Comparison of ENCODE assay signal across 19 cellular contexts in genomic region chr5:30413540-30413939, GRCh38.
DNase-seq lines count a peak whose midpoint lies in the region; ATAC-seq, FAIRE-seq and TF ChIP-seq lines count a peak whose summit lies in the region.
"Had no signal": no experiment of that assay in that cellular context is flagged by ENCODE, and none has a peak within 500 bp of the region (broad histone marks: within the 10 kb centered on the region; RNA-seq: fewer than 3 reads in every experiment).

No MANE protein-coding gene starts in this region.

- H3K4me1 Mint-ChIP-seq in H9 = peaks cover 12 to 16% of the 10 kb centered on the region in 2 experiments
- H3K4me1 Mint-ChIP-seq: naive thymus-derived CD8-positive, alpha-beta T cell had no signal

- H3K4me1 ChIP-seq in H9 (ENCODE audit: insufficient read depth, low read length) (no peaks in the 10 kb centered on the region), PC-3 (ENCODE audit: insufficient read depth, low read length) (no peaks in the 10 kb centered on the region)
- H3K4me1 ChIP-seq: prostate gland, SJCRH30, vagina had no signal

- intact Hi-C loops in PC-3 (cut with micrococcal nuclease) (no loop called here), dorsolateral prefrontal cortex (cut with DNase I) (no loop called here)

- no peak overlapping the region for H2BK120ac ChIP-seq in H9 (ENCODE audit: low read depth, low read length, poor library complexity, severe bottlenecking)

- DNase-seq in H9 (no peak), PC-3 (peak; percentile 22), dorsolateral prefrontal cortex (no peak), pons (ENCODE audit: low spot score) (peak; percentile 32), HTR-8/SVneo (ENCODE audit: insufficient read length, low spot score) (no peak)
- DNase-seq: activated CD4-positive, CD25-positive, alpha-beta regulatory T cell treated with anti-CD3 and anti-CD28 coated beads, Interleukin-2, amount 50 U/mL, for 72 hours; AML-193; caudate nucleus; GDM1; mesenchymal stem cell; naive thymus-derived CD8-positive, alpha-beta T cell; NCI-H187 treated with DMSO at 0.1 percent for 48 hours; SJCRH30; stimulated activated CD4-positive, alpha-beta T cell treated with anti-CD3 and anti-CD28 coated beads, Interleukin-4, amount 100 ng/mL, for 4 hours had no signal

- no peak overlapping the region for H3K27ac Mint-ChIP-seq in H9
- H3K27ac Mint-ChIP-seq: naive thymus-derived CD8-positive, alpha-beta T cell; T-helper 2 cell treated with Interferon-gamma antibody and Interleukin-4, amounts not matched to agents 5 μg/mL and 100 μg/mL, for 36 hours had no signal

- ATAC-seq in PC-3 (no peak), GM21619 (IDR thresholded peaks at IDR 0.05; ENCODE audit: unreplicated experiment) (no peak), GM18867 (IDR thresholded peaks at IDR 0.05; ENCODE audit: unreplicated experiment) (no peak)
- ATAC-seq: naive thymus-derived CD8-positive, alpha-beta T cell had no signal

- H3K36me3 Mint-ChIP-seq in H9 (ENCODE audit: insufficient read depth in 1 of 3, low read depth in 3 of 3) = peaks cover 0 to 1% (median 0%) of the 10 kb centered on the region in 3 experiments; a peak in 1 of 7 replicates
- H3K36me3 Mint-ChIP-seq: naive thymus-derived CD8-positive, alpha-beta T cell had no signal

- no peaks in the 10 kb centered on the region for H3K79me1 ChIP-seq in H9 (ENCODE audit: insufficient read depth, low read depth, low read length, poor library complexity, severe bottlenecking)

- TF ChIP-seq CTCF in H9 (conservative IDR thresholded peaks at IDR 0.05) (peak; percentile 32; the same call in 1 of the 3 replicates), PC-3 (conservative IDR thresholded peaks at IDR 0.05; ENCODE audit: low read depth, low read length) (peak; percentile 52), dorsolateral prefrontal cortex (IDR thresholded peaks at IDR 0.05 in 54 of 56, conservative IDR thresholded peaks at IDR 0.05 in 2 of 56; ENCODE audit: low read depth in 1 of 56, partially characterized antibody in 56 of 56) (peak in 34 of 56 donors; percentile 13 to 50 (median 30))

- H3F3A ChIP-seq in PC-3 (ENCODE audit: low read length, unreplicated experiment) = no peaks in the 10 kb centered on the region

- no peak for FAIRE-seq in HTR-8/SVneo (lab: Jason Lieb, UNC)

- H3K27me3 Mint-ChIP-seq in H9 (ENCODE audit: low read depth) = no peaks in the 10 kb centered on the region
- H3K27me3 Mint-ChIP-seq: naive thymus-derived CD8-positive, alpha-beta T cell had no signal

- no peak overlapping the region for H3K4me3 Mint-ChIP-seq in H9
- H3K4me3 Mint-ChIP-seq: naive thymus-derived CD8-positive, alpha-beta T cell; T-helper 2 cell treated with Interferon-gamma antibody and Interleukin-4, amounts not matched to agents 5 μg/mL and 100 μg/mL, for 36 hours had no signal

- no peak overlapping the region for H4K5ac ChIP-seq in H9 (ENCODE audit: insufficient read length, low read depth, low read length)

- H2AK5ac ChIP-seq in H9 (ENCODE audit: insufficient read length, low read length) = no peak overlapping the region

- H3K18ac ChIP-seq in H9 (ENCODE audit: insufficient read length, low read depth, low read length) = no peak overlapping the region

- no peak overlapping the region for H3K27ac ChIP-seq in H9 (ENCODE audit: insufficient read length, low read depth, low read length)
- H3K27ac ChIP-seq in PC-3 (ENCODE audit: low read length) = no peak overlapping the region
- no peak overlapping the region for H3K27ac ChIP-seq in dorsolateral prefrontal cortex
- H3K27ac ChIP-seq: prostate gland, SJCRH30, vagina had no signal

- H3K9ac ChIP-seq in H9 (ENCODE audit: extremely low read depth, insufficient read length, low read length) = no peak overlapping the region
- H3K9ac ChIP-seq in PC-3 (ENCODE audit: low read length) = no peak overlapping the region

- POLR2A ChIA-PET in PC-3 (lab: Charles Lee; ENCODE audit: unreplicated experiment) = interaction anchor here (0.6 kb wide), 1 partner anchor 13 kb away, joined by 5 read pairs; no protein-coding TSS in a partner anchor

- no peaks in the 10 kb centered on the region for H3K36me3 ChIP-seq in PC-3 (ENCODE audit: low read depth, low read length)
- H3K36me3 ChIP-seq: prostate gland, SJCRH30, vagina had no signal

- no peak overlapping the region for H3K4me3 ChIP-seq in PC-3 (ENCODE audit: low read length)
- H3K4me3 ChIP-seq in dorsolateral prefrontal cortex = no peak overlapping the region
- H3K4me3 ChIP-seq: prostate gland, SJCRH30, vagina had no signal

- H3K79me2 ChIP-seq in H9 (ENCODE audit: insufficient read depth, low read length) = no peaks in the 10 kb centered on the region
- H3K79me2 ChIP-seq in PC-3 (ENCODE audit: low read length) = no peaks in the 10 kb centered on the region

- H3K27me3 ChIP-seq in H9 (ENCODE audit: insufficient read depth, low read length) = no peaks in the 10 kb centered on the region
- H3K27me3 ChIP-seq in PC-3 (ENCODE audit: low read length) = no peaks in the 10 kb centered on the region
- H3K27me3 ChIP-seq in dorsolateral prefrontal cortex = no peaks in the 10 kb centered on the region
- H3K27me3 ChIP-seq: SJCRH30, vagina had no signal

- no peaks in the 10 kb centered on the region for H3K9me2 ChIP-seq in PC-3 (replicated peaks; ENCODE audit: low read length)

- no peak overlapping the region for H3K23ac ChIP-seq in H9 (ENCODE audit: insufficient read length, low read depth, low read length)

- H2BK20ac ChIP-seq in H9 (ENCODE audit: low read depth, low read length, poor library complexity, severe bottlenecking) = no peak overlapping the region

- no TSS peak for BruUV-seq in PC-3 (replicated peaks; lab: Mats Ljungman, UMichigan)

- CTCF ChIA-PET in PC-3 (lab: Charles Lee) = interaction anchor here (0.6 to 0.7 kb wide), 3 partner anchors 317 to 953 kb away, joined by 3 read pairs; no protein-coding TSS in a partner anchor

- H2BK5ac ChIP-seq in H9 (ENCODE audit: insufficient read length, low read length) = no peak overlapping the region

- no peaks in the 10 kb centered on the region for H3K9me3 ChIP-seq in H9 (ENCODE audit: control insufficient read depth, low read depth, low read length)
- H3K9me3 ChIP-seq in PC-3 (ENCODE audit: low read length) = no peaks in the 10 kb centered on the region
- H3K9me3 ChIP-seq: prostate gland, SJCRH30, vagina had no signal

- no peak overlapping the region for H3K56ac ChIP-seq in H9 (ENCODE audit: insufficient read length, low read depth, low read length)

- no peak overlapping the region for H3T11ph ChIP-seq in H9 (ENCODE audit: low read length)

- H3K4me2 ChIP-seq in H9 (ENCODE audit: insufficient read depth, insufficient read length, low read length) (no peak overlapping the region), PC-3 (ENCODE audit: low read length) (no peak overlapping the region)

- H3K4ac ChIP-seq in H9 (ENCODE audit: low read depth, low read length) = no peak overlapping the region

- no peak overlapping the region for H2AFZ ChIP-seq in H9 (ENCODE audit: low read length)
- H2AFZ ChIP-seq in PC-3 (ENCODE audit: low read length) = no peak overlapping the region

- no peak overlapping the region for H4K8ac ChIP-seq in H9 (replicated peaks; ENCODE audit: insufficient read length, low read depth, low read length)

- peaks cover 0 to 4% of the 10 kb centered on the region in 2 experiments; a peak in 1 of 5 replicates for H3K9me3 Mint-ChIP-seq in H9

- H3K23me2 ChIP-seq in H9 (ENCODE audit: insufficient read length, low read depth, low read length, poor library complexity, severe bottlenecking) = no peaks in the 10 kb centered on the region

- no peaks in the 10 kb centered on the region for H4K20me1 ChIP-seq in H9 (ENCODE audit: control insufficient read depth, insufficient read depth, insufficient read length)
- no peaks in the 10 kb centered on the region for H4K20me1 ChIP-seq in PC-3 (ENCODE audit: low read length)

- WGBS in H9 (ENCODE audit: extremely low coverage, insufficient read length, low lambda C conversion rate) = no CpG with 5 or more reads among the region's 2 CpGs

- no peak overlapping the region for H4K91ac ChIP-seq in H9 (ENCODE audit: insufficient read length, low read depth, low read length)

- H2BK15ac ChIP-seq in H9 (ENCODE audit: low read depth, low read length) = no peak overlapping the region

- H2BK12ac ChIP-seq in H9 (ENCODE audit: insufficient read length, low read depth, low read length) = no peak overlapping the region

- H3K14ac ChIP-seq in H9 (ENCODE audit: insufficient read depth, low read length) = no peak overlapping the region

Comparison
In these comparisons a context has a peak if more than half of its experiments do, and no peak if none do; other contexts are left out.
1. DNase-seq: peak in PC-3 (single experiment) and pons (single experiment); none in H9 (single experiment), dorsolateral prefrontal cortex (0 of 10) and HTR-8/SVneo (single experiment).
2. Peak in every context shown above with its lines, with median percentiles within 50 percentile points of each other: CTCF ChIP-seq.